Comparison of ENCODE assay signal across 8 cellular contexts in genomic region chr11:120324932-120325810, GRCh38. TPM values are rescaled to one million over a fixed set of nuclear protein-coding genes. Genes with fewer than 3 reads are reported as not detected.
DNase-seq lines count a peak whose midpoint lies in the region; ATAC-seq and TF ChIP-seq lines count a peak whose summit lies in the region.

Gene TLCD5 (plus strand): TSS chr11:120325299. CDS start chr11:120327442, 2,143 bp downstream.

- H3K4me3 Mint-ChIP-seq in activated naive CD8-positive, alpha-beta T cell treated with anti-CD3 and anti-CD28 coated beads, Interleukin-2, amount 50 U/mL, for 24 hours: peak within 1 kb of the TSS; percentile 76

- H3K27ac ChIP-seq in PC-3 (ENCODE audit: low read length) (peak within 1 kb of the TSS; percentile 17), ovary (peak within 1 kb of the TSS; percentile 78 to 99)

- TF ChIP-seq CTCF in PC-3 (conservative IDR thresholded peaks at IDR 0.05; ENCODE audit: low read depth, low read length) (peak; percentile 29; the same call in 1 of the 2 replicates), ovary (IDR thresholded peaks at IDR 0.05) (no peak)

- peak; percentile 63 for ATAC-seq in HG02870 (IDR thresholded peaks at IDR 0.05; ENCODE audit: unreplicated experiment)
- ATAC-seq in PC-3: peak; percentile 86
- ATAC-seq in activated naive CD8-positive, alpha-beta T cell treated with anti-CD3 and anti-CD28 coated beads, Interleukin-2, amount 50 U/mL, for 24 hours: peak; percentile 66
- ATAC-seq in HG03521 (IDR thresholded peaks at IDR 0.05; ENCODE audit: unreplicated experiment): no peak
- ATAC-seq in HG03280 (IDR thresholded peaks at IDR 0.05; ENCODE audit: unreplicated experiment): no peak

- no peaks in the 10 kb centered on the region for H3K9me2 ChIP-seq in PC-3 (replicated peaks; ENCODE audit: low read length)

- H3K79me2 ChIP-seq in PC-3 (ENCODE audit: low read length): peaks cover 11% of the 10 kb centered on the region

- H3K27me3 ChIP-seq in PC-3 (ENCODE audit: low read length): no peaks in the 10 kb centered on the region
- no peaks in the 10 kb centered on the region for H3K27me3 ChIP-seq in ovary

- peaks cover 23% of the 10 kb centered on the region for H3K4me1 ChIP-seq in PC-3 (ENCODE audit: insufficient read depth, low read length)
- peaks cover 3% of the 10 kb centered on the region for H3K4me1 ChIP-seq in ovary (ENCODE audit: insufficient read depth)

- no peaks in the 10 kb centered on the region for H3K9me3 Mint-ChIP-seq in activated naive CD8-positive, alpha-beta T cell treated with anti-CD3 and anti-CD28 coated beads, Interleukin-2, amount 50 U/mL, for 24 hours

- no peaks in the 10 kb centered on the region for H3K9me3 ChIP-seq in PC-3 (ENCODE audit: low read length)
- H3K9me3 ChIP-seq in ovary: no peaks in the 10 kb centered on the region

- intact Hi-C loops in PC-3 (cut with micrococcal nuclease): no loop called here
- intact Hi-C loops in cardiac septum (cut with DNase I): no loop called here
- intact Hi-C loops in ovary (cut with DNase I): no loop called here

- DNase-seq in ELF-1 (ENCODE audit: low read depth, low spot score): peak; percentile 85
- DNase-seq in PC-3: peak; percentile 68
- peak; percentile 57 for DNase-seq in activated naive CD8-positive, alpha-beta T cell treated with anti-CD3 and anti-CD28 coated beads, Interleukin-2, amount 50 U/mL, for 24 hours
- no peak for DNase-seq in cardiac septum (ENCODE audit: low spot score)
- DNase-seq in ovary: peak; percentile 72 to 83 (median 80)

- H3F3A ChIP-seq in PC-3 (ENCODE audit: low read length, unreplicated experiment): peaks cover 5% of the 10 kb centered on the region

- H3K4me3 ChIP-seq in PC-3 (ENCODE audit: low read length): peak within 1 kb of the TSS; percentile 72
- H3K4me3 ChIP-seq in ovary: peak within 1 kb of the TSS; percentile 80

- peak; percentile 62 for TF ChIP-seq POLR2A in ovary (IDR thresholded peaks at IDR 0.05)

- H3K27me3 Mint-ChIP-seq in activated naive CD8-positive, alpha-beta T cell treated with anti-CD3 and anti-CD28 coated beads, Interleukin-2, amount 50 U/mL, for 24 hours: peaks cover 64% of the 10 kb centered on the region

- POLR2A ChIA-PET in PC-3 (lab: Charles Lee; ENCODE audit: unreplicated experiment): interaction anchor here (0.5 kb wide), 1 partner anchor 103 kb away, joined by 3 read pairs; no protein-coding TSS in a partner anchor

- H3K4me2 ChIP-seq in PC-3 (ENCODE audit: low read length): peak within 1 kb of the TSS; percentile 87

- 0 to 1% (median 1%) methylated on average over 41 to 84 of the region's 84 CpGs for WGBS in ovary, 3 donors

- no peaks in the 10 kb centered on the region for H4K20me1 ChIP-seq in PC-3 (ENCODE audit: low read length)

- BruUV-seq in PC-3 (replicated peaks; lab: Mats Ljungman, UMichigan): no TSS peak

- H2AFZ ChIP-seq in PC-3 (ENCODE audit: low read length): peak within 1 kb of the TSS; percentile 61

- H3K9ac ChIP-seq in PC-3 (ENCODE audit: low read length): peak within 1 kb of the TSS; percentile 69

- H3K36me3 ChIP-seq in PC-3 (ENCODE audit: low read depth, low read length) (peaks cover 1% of the 10 kb centered on the region; the same call in 1 of the 2 replicates), ovary (no peaks in the 10 kb centered on the region)

- H3K4me1 Mint-ChIP-seq in activated naive CD8-positive, alpha-beta T cell treated with anti-CD3 and anti-CD28 coated beads, Interleukin-2, amount 50 U/mL, for 24 hours: peaks cover 15% of the 10 kb centered on the region

- H3K27ac Mint-ChIP-seq in activated naive CD8-positive, alpha-beta T cell treated with anti-CD3 and anti-CD28 coated beads, Interleukin-2, amount 50 U/mL, for 24 hours: no peak within 1 kb of the TSS

- no peaks in the 10 kb centered on the region for H3K36me3 Mint-ChIP-seq in activated naive CD8-positive, alpha-beta T cell treated with anti-CD3 and anti-CD28 coated beads, Interleukin-2, amount 50 U/mL, for 24 hours (ENCODE audit: low read depth)

- no peak for TF ChIP-seq EP300 in ovary (IDR thresholded peaks at IDR 0.05)

- CTCF ChIA-PET in PC-3 (lab: Charles Lee): interaction anchor here (0.5 to 1.2 kb wide), 5 partner anchors 19 to 668 kb away, joined by 3 to 5 read pairs (median 3); no protein-coding TSS in a partner anchor

RNA-seq across cellular contexts. Expression of gene TLCD5, which starts in this region (rescaled TPM):
- total RNA-seq in PC-3 (2014; rRNA removed) (4.2 and 6.2 TPM in 2 replicates), cardiac septum (16.6 TPM), ovary (10 to 100 TPM in 1 of 7 donors, 1 to 10 TPM in 6; 4.0 to 13.2 (median 8.2) TPM)
- 1 to 10 TPM; 5.0 to 9.1 TPM for polyA plus RNA-seq in ovary

Comparison
In these comparisons a context has a peak if more than half of its experiments do, and no peak if none do; other contexts are left out.
1. ATAC-seq: peak in HG02870 (single experiment), PC-3 (single experiment) and activated naive CD8-positive, alpha-beta T cell treated with anti-CD3 and anti-CD28 coated beads, Interleukin-2, amount 50 U/mL, for 24 hours (single experiment); none in HG03521 (single experiment) and HG03280 (single experiment).